ENCODE assay signal across 1 cellular context in genomic region chr12:39605501-39605900, GRCh38.
TF ChIP-seq lines count a peak whose summit lies in the region.

No MANE protein-coding gene starts in this region.

TF ChIP-seq in HEK293T, 16 proteins besides CTCF, POLR2A, EP300 and RAD21 (continued from another document):
- no peak for TF ChIP-seq LEF1 (IDR thresholded peaks at IDR 0.05; ENCODE audit: borderline replicate concordance)
- no peak for TF ChIP-seq PKNOX1 (IDR thresholded peaks at IDR 0.05)
- TF ChIP-seq TARDBP (IDR thresholded peaks at IDR 0.05) = no peak
- no peak for TF ChIP-seq SUZ12 (IDR thresholded peaks at IDR 0.05)
- TF ChIP-seq NFRKB (IDR thresholded peaks at IDR 0.05) = no peak
- TF ChIP-seq ZNF384 (IDR thresholded peaks at IDR 0.05) = no peak
- TF ChIP-seq SP1 (IDR thresholded peaks at IDR 0.05) = no peak
- no peak for TF ChIP-seq CTBP1 (IDR thresholded peaks at IDR 0.05; ENCODE audit: borderline replicate concordance)
- TF ChIP-seq HDGF (IDR thresholded peaks at IDR 0.05; ENCODE audit: borderline replicate concordance) = no peak
- no peak for TF ChIP-seq FOXA1 (IDR thresholded peaks at IDR 0.05)
- no peak for TF ChIP-seq BHLHE40 (IDR thresholded peaks at IDR 0.05; ENCODE audit: borderline replicate concordance)
- no peak for TF ChIP-seq FOXM1 (IDR thresholded peaks at IDR 0.05; ENCODE audit: borderline replicate concordance)
- no peak for TF ChIP-seq L3MBTL2 (conservative IDR thresholded peaks at IDR 0.05)
TF ChIP-seq in HEK293T: peak in this region for 0.
